29 cellular contexts compared by ENCODE assay signal in the genomic region with DNA sequence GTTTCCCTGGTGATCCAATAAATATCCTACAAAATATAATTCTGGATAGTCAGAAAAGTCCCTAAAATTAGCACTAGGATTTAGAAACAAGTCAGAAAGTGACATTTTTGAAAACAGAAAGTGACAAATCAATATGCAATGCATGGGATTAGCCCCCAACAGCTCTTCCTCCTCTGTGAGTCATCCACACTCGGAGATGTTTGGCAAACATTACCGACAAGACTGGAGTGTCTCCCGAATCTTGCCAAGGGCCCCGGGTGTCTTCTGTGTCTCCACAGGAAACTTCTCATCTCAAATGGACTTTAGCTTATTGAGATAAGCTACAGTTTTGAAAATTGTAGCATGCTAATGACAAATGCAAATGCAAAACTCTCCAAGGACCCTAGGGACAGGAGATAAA.
DNase-seq lines count a peak whose midpoint lies in the region; ATAC-seq and TF ChIP-seq lines count a peak whose summit lies in the region.
"Had no signal": no experiment of that assay in that cellular context is flagged by ENCODE, and none has a peak within 500 bp of the region (broad histone marks: within the 10 kb centered on the region; RNA-seq: fewer than 3 reads in every experiment).

No MANE protein-coding gene starts in this region.

- no peaks in the 10 kb centered on the region for H3K9me3 Mint-ChIP-seq in MCF 10A (ENCODE audit: unreplicated experiment)
- no peaks in the 10 kb centered on the region for H3K9me3 Mint-ChIP-seq in CD4-positive, alpha-beta T cell
- H3K9me3 Mint-ChIP-seq: activated CD8-positive, alpha-beta T cell treated with anti-CD3 and anti-CD28 coated beads for 36 hours; central memory CD8-positive, alpha-beta T cell; naive B cell; stimulated activated memory B cell treated with anti-CD40 and anti-IgM and Interleukin-4, amounts not matched to agents 10 μg/mL and 1 μg/mL and 100 μg/mL, for 72 hours had no signal

- H2AK5ac ChIP-seq in neuronal stem cell (ENCODE audit: low read depth, low read length): no peak overlapping the region

- no peak overlapping the region for H3K27ac ChIP-seq in breast epithelium
- H3K27ac ChIP-seq in neuronal stem cell (replicated peaks; ENCODE audit: low read length): no peak overlapping the region
- no peak overlapping the region for H3K27ac ChIP-seq in CD4-positive, alpha-beta T cell (ENCODE audit: low read depth, low read length)
- H3K27ac ChIP-seq: ascending aorta, dorsolateral prefrontal cortex, left ventricle myocardium inferior, right lobe of liver, SJCRH30 had no signal

- H3K4me1 ChIP-seq in breast epithelium: no peaks in the 10 kb centered on the region
- H3K4me1 ChIP-seq in neuronal stem cell (ENCODE audit: control insufficient read depth in 2 of 2, insufficient read depth in 1 of 2, low read depth in 1 of 2, low read length in 2 of 2): peaks cover 0 to 2% of the 10 kb centered on the region in 2 donors
- H3K4me1 ChIP-seq: ascending aorta, left ventricle myocardium inferior, right lobe of liver, SJCRH30 had no signal

- H3K4me3 ChIP-seq in breast epithelium (no peak overlapping the region), NB4 (ENCODE audit: low read depth, low read length) (no peak overlapping the region), epithelial cell of esophagus (ENCODE audit: low read length) (no peak overlapping the region), neuronal stem cell (ENCODE audit: low read length in 2 of 2) (no peak overlapping the region)
- H3K4me3 ChIP-seq: ascending aorta, dorsolateral prefrontal cortex, left ventricle myocardium inferior, right lobe of liver, SJCRH30 had no signal

- intact Hi-C loops in MCF 10A (cut with micrococcal nuclease) (no loop called here), breast epithelium (cut with DNase I; ENCODE audit: low total_unique reads) (no loop called here)
- intact Hi-C loops in CD4-positive, alpha-beta T cell (cut with DNase I, micrococcal nuclease): no loop called here

- H3K27me3 ChIP-seq in breast epithelium (no peaks in the 10 kb centered on the region), neuronal stem cell (ENCODE audit: control insufficient read depth in 3 of 3, insufficient read depth in 3 of 3, low read depth in 1 of 3, low read length in 3 of 3) (no peaks in the 10 kb centered on the region)
- no peaks in the 10 kb centered on the region for H3K27me3 ChIP-seq in CD4-positive, alpha-beta T cell (ENCODE audit: control insufficient read depth, insufficient read depth, low read length)
- H3K27me3 ChIP-seq: ascending aorta, dorsolateral prefrontal cortex, right lobe of liver, SJCRH30 had no signal

- H2BK120ac ChIP-seq in neuronal stem cell (ENCODE audit: low read depth, low read length): no peak overlapping the region

- CTCF ChIA-PET in MCF 10A (lab: Yijun Ruan, JAX): interaction anchor here (0.7 to 0.8 kb wide), 2 partner anchors 13 to 18 kb away, joined by 3 read pairs; no protein-coding TSS in a partner anchor
- CTCF ChIA-PET in CD4-positive, alpha-beta T cell (lab: Charles Lee): no interaction called here

- H3K79me1 ChIP-seq in neuronal stem cell (ENCODE audit: low read depth, low read length): no peaks in the 10 kb centered on the region

- H3K9ac ChIP-seq in neuronal stem cell (ENCODE audit: low read depth, low read length, poor library complexity): no peak overlapping the region

- no peak overlapping the region for H2BK15ac ChIP-seq in neuronal stem cell (ENCODE audit: low read length)

- POLR2A ChIA-PET in MCF 10A (lab: Yijun Ruan, JAX): no interaction called here
- POLR2A ChIA-PET in CD4-positive, alpha-beta T cell (lab: Charles Lee): no interaction called here

- no CpG with 5 or more reads among the region's 4 CpGs for WGBS in neuronal stem cell (ENCODE audit: extremely low coverage in 2 of 2, insufficient read length in 2 of 2, insufficient replicate concordance in 1 of 2), 2 donors

- H2BK5ac ChIP-seq in neuronal stem cell (ENCODE audit: low read length): no peak overlapping the region

- no peak overlapping the region for H3K4me2 ChIP-seq in neuronal stem cell (ENCODE audit: insufficient read depth, low read length, poor library complexity, severe bottlenecking)

- no peak for TF ChIP-seq CTCF in MCF 10A (IDR thresholded peaks at IDR 0.05; ENCODE audit: unreplicated experiment)
- TF ChIP-seq CTCF in breast epithelium (IDR thresholded peaks at IDR 0.05): no peak
- no peak for TF ChIP-seq CTCF in NB4 (IDR thresholded peaks at IDR 0.05; ENCODE audit: low read depth, low read length)
- no peak for TF ChIP-seq CTCF in epithelial cell of esophagus (IDR thresholded peaks at IDR 0.05; ENCODE audit: insufficient read depth, low read depth, low read length, missing control alignments)
- TF ChIP-seq CTCF in CD4-positive, alpha-beta T cell (IDR thresholded peaks at IDR 0.05): no peak

- H3K4me1 Mint-ChIP-seq in MCF 10A (ENCODE audit: insufficient read depth, unreplicated experiment): no peaks in the 10 kb centered on the region
- H3K4me1 Mint-ChIP-seq in CD4-positive, alpha-beta T cell (ENCODE audit: low read depth): no peaks in the 10 kb centered on the region
- H3K4me1 Mint-ChIP-seq: central memory CD8-positive, alpha-beta T cell; naive B cell; stimulated activated memory B cell treated with anti-CD40 and anti-IgM and Interleukin-4, amounts not matched to agents 10 μg/mL and 1 μg/mL and 100 μg/mL, for 72 hours had no signal

- TF ChIP-seq POLR2A in breast epithelium (IDR thresholded peaks at IDR 0.05) (no peak), NB4 (IDR thresholded peaks at IDR 0.05; ENCODE audit: extremely low read depth, insufficient read length) (no peak)

- no TSS peak for BruUV-seq in MCF 10A (replicated peaks; lab: Mats Ljungman, UMichigan)

- no peak overlapping the region for H3K4ac ChIP-seq in neuronal stem cell (ENCODE audit: low read length)

- no peak overlapping the region for H4K91ac ChIP-seq in neuronal stem cell (ENCODE audit: low read depth, low read length, poor library complexity)

- H4K8ac ChIP-seq in neuronal stem cell (ENCODE audit: low read depth, low read length): no peak overlapping the region

- H3K4me3 Mint-ChIP-seq in MCF 10A (ENCODE audit: unreplicated experiment): no peak overlapping the region
- no peak overlapping the region for H3K4me3 Mint-ChIP-seq in CD4-positive, alpha-beta T cell
- H3K4me3 Mint-ChIP-seq: activated CD8-positive, alpha-beta T cell treated with anti-CD3 and anti-CD28 coated beads for 36 hours; activated naive CD8-positive, alpha-beta T cell; central memory CD8-positive, alpha-beta T cell; naive B cell; stimulated activated memory B cell treated with anti-CD40 and anti-IgM and Interleukin-4, amounts not matched to agents 10 μg/mL and 1 μg/mL and 100 μg/mL, for 72 hours had no signal

- peaks cover 6% of the 10 kb centered on the region for H3K27me3 Mint-ChIP-seq in MCF 10A (ENCODE audit: insufficient read depth, unreplicated experiment)
- peaks cover 5% of the 10 kb centered on the region for H3K27me3 Mint-ChIP-seq in CD4-positive, alpha-beta T cell
- H3K27me3 Mint-ChIP-seq: stimulated activated memory B cell treated with anti-CD40 and anti-IgM and Interleukin-4, amounts not matched to agents 10 μg/mL and 1 μg/mL and 100 μg/mL, for 72 hours had no signal

- no peak overlapping the region for H2BK12ac ChIP-seq in neuronal stem cell (ENCODE audit: low read length)

- no peaks in the 10 kb centered on the region for H3K36me3 Mint-ChIP-seq in MCF 10A (ENCODE audit: insufficient read depth, unreplicated experiment)
- H3K36me3 Mint-ChIP-seq in CD4-positive, alpha-beta T cell (ENCODE audit: low read depth): no peaks in the 10 kb centered on the region
- H3K36me3 Mint-ChIP-seq: naive B cell; stimulated activated memory B cell treated with anti-CD40 and anti-IgM and Interleukin-4, amounts not matched to agents 10 μg/mL and 1 μg/mL and 100 μg/mL, for 72 hours had no signal

- H2AFZ ChIP-seq in neuronal stem cell (ENCODE audit: low read length): no peak overlapping the region

- H3K14ac ChIP-seq in neuronal stem cell (ENCODE audit: low read length): no peak overlapping the region

- no peak overlapping the region for H3K18ac ChIP-seq in neuronal stem cell (ENCODE audit: low read length)

- no peaks in the 10 kb centered on the region for H3K9me3 ChIP-seq in breast epithelium
- H3K9me3 ChIP-seq in neuronal stem cell (replicated peaks in 1 of 2; ENCODE audit: control insufficient read depth in 2 of 2, insufficient read depth in 1 of 2, low read depth in 1 of 2, low read length in 2 of 2): peaks cover 0 to 2% of the 10 kb centered on the region in 2 donors
- no peaks in the 10 kb centered on the region for H3K9me3 ChIP-seq in CD4-positive, alpha-beta T cell (ENCODE audit: control insufficient read depth, low read length)
- H3K9me3 ChIP-seq: ascending aorta, left ventricle myocardium inferior, right lobe of liver, SJCRH30 had no signal

- H3K36me3 ChIP-seq in breast epithelium (no peaks in the 10 kb centered on the region), neuronal stem cell (replicated peaks in 1 of 2; ENCODE audit: control insufficient read depth in 2 of 2, insufficient read depth in 2 of 2, low read length in 2 of 2) (no peaks in the 10 kb centered on the region)
- H3K36me3 ChIP-seq: ascending aorta, left ventricle myocardium inferior, right lobe of liver, SJCRH30 had no signal

- H3K23ac ChIP-seq in neuronal stem cell (ENCODE audit: low read depth, low read length, poor library complexity): no peak overlapping the region

- ATAC-seq in GM18861 (IDR thresholded peaks at IDR 0.05; ENCODE audit: unreplicated experiment): no peak
- ATAC-seq in CD4-positive, alpha-beta T cell (ENCODE audit: poor library complexity): no peak
- no peak for ATAC-seq in HG03039 (IDR thresholded peaks at IDR 0.05; ENCODE audit: unreplicated experiment)
- ATAC-seq: activated CD4-positive, CD25-positive, alpha-beta regulatory T cell treated with anti-CD3 and anti-CD28 coated beads, Interleukin-2, amount 50 U/mL, for 24 hours; activated CD8-positive, alpha-beta T cell treated with anti-CD3 and anti-CD28 coated beads for 36 hours; right lobe of liver; stimulated activated memory B cell treated with anti-CD40 and anti-IgM and Interleukin-4, amounts not matched to agents 10 μg/mL and 1 μg/mL and 100 μg/mL, for 72 hours had no signal

- H3K27ac Mint-ChIP-seq in MCF 10A (ENCODE audit: low read depth, unreplicated experiment): no peak overlapping the region
- no peak overlapping the region for H3K27ac Mint-ChIP-seq in CD4-positive, alpha-beta T cell
- H3K27ac Mint-ChIP-seq: activated CD8-positive, alpha-beta T cell treated with anti-CD3 and anti-CD28 coated beads for 36 hours; activated naive CD8-positive, alpha-beta T cell; naive B cell; progenitor cell of endocrine pancreas; stimulated activated memory B cell treated with anti-CD40 and anti-IgM and Interleukin-4, amounts not matched to agents 10 μg/mL and 1 μg/mL and 100 μg/mL, for 72 hours had no signal

- DNase-seq in MCF 10A (ENCODE audit: unreplicated experiment) (peak; percentile 44), breast epithelium (ENCODE audit: low spot score in 2 of 2) (no peak), NB4 (ENCODE audit: low read depth) (peak; percentile 19), epithelial cell of esophagus (ENCODE audit: low read depth) (peak; percentile 23), neuronal stem cell (ENCODE audit: low spot score) (no peak)
- no peak for DNase-seq in CD4-positive, alpha-beta T cell
- DNase-seq: activated CD8-positive, alpha-beta T cell treated with anti-CD3 and anti-CD28 coated beads for 36 hours; activated effector memory CD4-positive, alpha-beta T cell treated with Interleukin-2 at 50 U/mL for 16 hours; COR-L47; DMS79; dorsolateral prefrontal cortex; GOT3; IMR-90; islet precursor cell; left ventricle myocardium inferior; naive B cell; NCI-H2081; NCI-H2227 treated with DMSO at 0.1 percent for 48 hours; right lobe of liver; SJCRH30; stimulated activated CD4-positive, alpha-beta T cell treated with anti-CD3 and anti-CD28 coated beads, Interleukin-4, amount 100 ng/mL, for 4 hours had no signal

Comparison
In these comparisons a context has a peak if more than half of its experiments do, and no peak if none do; other contexts are left out.
1. DNase-seq: peak in MCF 10A (single experiment), NB4 (single experiment) and epithelial cell of esophagus (single experiment); none in breast epithelium (0 of 2), neuronal stem cell (single experiment) and CD4-positive, alpha-beta T cell (0 of 10).